Comparison of ENCODE assay signal across 2 cellular contexts in the genomic region with DNA sequence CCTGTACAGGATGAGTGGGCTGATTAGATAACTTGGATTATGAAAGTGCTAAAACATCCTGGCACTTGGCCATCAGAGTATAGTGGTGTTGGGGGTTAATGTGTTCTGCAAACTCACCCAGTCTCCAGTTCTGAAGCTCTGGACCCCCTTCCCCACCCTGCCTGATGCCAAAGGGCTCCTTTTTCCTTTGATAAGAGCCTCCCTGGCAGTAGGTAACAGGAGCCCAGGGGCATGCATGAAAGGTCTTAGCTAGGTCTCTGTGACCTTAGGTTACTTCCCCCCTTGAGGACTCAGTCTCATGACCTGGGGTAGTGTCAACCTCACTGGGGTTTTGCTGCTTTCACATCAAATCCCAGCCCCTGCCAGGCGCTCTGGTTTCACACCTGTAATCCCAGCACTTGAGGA.
A peak's percentile ranks its signal among the peaks of the same experiment; 100 is the strongest.
TF ChIP-seq lines count a peak whose summit lies in the region.

No MANE protein-coding gene starts in this region.

TF ChIP-seq in K562, 482 proteins besides CTCF, POLR2A, EP300 and RAD21 (continues in another document):
- TF ChIP-seq ZNF217 (CRISPR knock-in tag; IDR thresholded peaks at IDR 0.05), result no peak
- 0 out of 2 replicates have a peak, but pooled peaks have one; percentile 30 for TF ChIP-seq HNRNPUL1 (IDR thresholded peaks at IDR 0.05; ENCODE audit: low read length)
- TF ChIP-seq ZNF551 (CRISPR knock-in tag; IDR thresholded peaks at IDR 0.05), result no peak
- TF ChIP-seq CC2D1A (IDR thresholded peaks at IDR 0.05), result no peak
- peak; percentile 27; the same call in 1 of the 2 replicates for TF ChIP-seq CBFA2T3 (IDR thresholded peaks at IDR 0.05)
- TF ChIP-seq NFIC (IDR thresholded peaks at IDR 0.05), result peak; percentile 85
- TF ChIP-seq FOXA1 (IDR thresholded peaks at IDR 0.05; ENCODE audit: borderline replicate concordance), result no peak
- 0 out of 2 replicates have a peak, but pooled peaks have one; percentile 47 for TF ChIP-seq ARID1B (IDR thresholded peaks at IDR 0.05)
- TF ChIP-seq FOXJ2 (tag; IDR thresholded peaks at IDR 0.05), result no peak
- peak; percentile 24; the same call in 1 of the 2 replicates for TF ChIP-seq TCF3 (CRISPR knock-in tag; IDR thresholded peaks at IDR 0.05)
- 0 out of 2 replicates have a peak, but pooled peaks have one; percentile 13 for TF ChIP-seq MXI1 (IDR thresholded peaks at IDR 0.05; ENCODE audit: low read depth, low read length)
- TF ChIP-seq ZEB2 (IDR thresholded peaks at IDR 0.05), result no peak
- TF ChIP-seq, protein P1, sequence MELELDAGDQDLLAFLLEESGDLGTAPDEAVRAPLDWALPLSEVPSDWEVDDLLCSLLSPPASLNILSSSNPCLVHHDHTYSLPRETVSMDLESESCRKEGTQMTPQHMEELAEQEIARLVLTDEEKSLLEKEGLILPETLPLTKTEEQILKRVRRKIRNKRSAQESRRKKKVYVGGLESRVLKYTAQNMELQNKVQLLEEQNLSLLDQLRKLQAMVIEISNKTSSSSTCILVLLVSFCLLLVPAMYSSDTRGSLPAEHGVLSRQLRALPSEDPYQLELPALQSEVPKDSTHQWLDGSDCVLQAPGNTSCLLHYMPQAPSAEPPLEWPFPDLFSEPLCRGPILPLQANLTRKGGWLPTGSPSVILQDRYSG (tag; conservative IDR thresholded peaks at IDR 0.05; ENCODE audit: low read depth), result no peak
- peak; percentile 37; the same call in 1 of the 2 replicates for TF ChIP-seq SUPT5H (IDR thresholded peaks at IDR 0.05)
- TF ChIP-seq POLR2H (tag; IDR thresholded peaks at IDR 0.05; ENCODE audit: low read depth), result 0 out of 2 replicates have a peak, but pooled peaks have one; percentile 22
- TF ChIP-seq SNRNP70 (optimal IDR thresholded peaks at IDR 0.05; ENCODE audit: low read depth, low read length), result peak; percentile 93
- TF ChIP-seq BDP1 (IDR thresholded peaks at IDR 0.05; ENCODE audit: insufficient read depth, insufficient read length), result no peak
- peak; percentile 13 for TF ChIP-seq KDM5B (IDR thresholded peaks at IDR 0.05; ENCODE audit: insufficient replicate concordance, low read depth, low read length)
- TF ChIP-seq, protein P2, sequence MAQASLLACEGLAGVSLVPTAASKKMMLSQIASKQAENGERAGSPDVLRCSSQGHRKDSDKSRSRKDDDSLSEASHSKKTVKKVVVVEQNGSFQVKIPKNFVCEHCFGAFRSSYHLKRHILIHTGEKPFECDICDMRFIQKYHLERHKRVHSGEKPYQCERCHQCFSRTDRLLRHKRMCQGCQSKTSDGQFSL (CRISPR knock-in tag; IDR thresholded peaks at IDR 0.05), result no peak
- TF ChIP-seq, protein P2 (tag; IDR thresholded peaks at IDR 0.05), result 0 out of 4 replicates have a peak, but pooled peaks of 1 of the 2 experiments have one; percentile 24
- TF ChIP-seq, protein P3, sequence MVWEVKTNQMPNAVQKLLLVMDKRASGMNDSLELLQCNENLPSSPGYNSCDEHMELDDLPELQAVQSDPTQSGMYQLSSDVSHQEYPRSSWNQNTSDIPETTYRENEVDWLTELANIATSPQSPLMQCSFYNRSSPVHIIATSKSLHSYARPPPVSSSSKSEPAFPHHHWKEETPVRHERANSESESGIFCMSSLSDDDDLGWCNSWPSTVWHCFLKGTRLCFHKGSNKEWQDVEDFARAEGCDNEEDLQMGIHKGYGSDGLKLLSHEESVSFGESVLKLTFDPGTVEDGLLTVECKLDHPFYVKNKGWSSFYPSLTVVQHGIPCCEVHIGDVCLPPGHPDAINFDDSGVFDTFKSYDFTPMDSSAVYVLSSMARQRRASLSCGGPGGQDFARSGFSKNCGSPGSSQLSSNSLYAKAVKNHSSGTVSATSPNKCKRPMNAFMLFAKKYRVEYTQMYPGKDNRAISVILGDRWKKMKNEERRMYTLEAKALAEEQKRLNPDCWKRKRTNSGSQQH (CRISPR knock-in tag; IDR thresholded peaks at IDR 0.05), result peak; percentile 18; the same call in 1 of the 2 replicates
- peak; percentile 82 for TF ChIP-seq SIRT6 (IDR thresholded peaks at IDR 0.05; ENCODE audit: low read depth, low read length)
- TF ChIP-seq ILF3 (IDR thresholded peaks at IDR 0.05; ENCODE audit: borderline replicate concordance), result 0 out of 2 replicates have a peak, but pooled peaks have one; percentile 29
- no peak for TF ChIP-seq ZFX (CRISPR knock-in tag; IDR thresholded peaks at IDR 0.05)
- peak; percentile 44; the same call in 1 of the 2 replicates for TF ChIP-seq POLR2AphosphoS5 (IDR thresholded peaks at IDR 0.05; ENCODE audit: control insufficient read depth, insufficient read depth, low read depth, low read length)
- no peak for TF ChIP-seq ZNF175 (CRISPR knock-in tag; IDR thresholded peaks at IDR 0.05; ENCODE audit: low read depth)
- TF ChIP-seq, protein P4, sequence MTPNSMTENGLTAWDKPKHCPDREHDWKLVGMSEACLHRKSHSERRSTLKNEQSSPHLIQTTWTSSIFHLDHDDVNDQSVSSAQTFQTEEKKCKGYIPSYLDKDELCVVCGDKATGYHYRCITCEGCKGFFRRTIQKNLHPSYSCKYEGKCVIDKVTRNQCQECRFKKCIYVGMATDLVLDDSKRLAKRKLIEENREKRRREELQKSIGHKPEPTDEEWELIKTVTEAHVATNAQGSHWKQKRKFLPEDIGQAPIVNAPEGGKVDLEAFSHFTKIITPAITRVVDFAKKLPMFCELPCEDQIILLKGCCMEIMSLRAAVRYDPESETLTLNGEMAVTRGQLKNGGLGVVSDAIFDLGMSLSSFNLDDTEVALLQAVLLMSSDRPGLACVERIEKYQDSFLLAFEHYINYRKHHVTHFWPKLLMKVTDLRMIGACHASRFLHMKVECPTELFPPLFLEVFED (CRISPR knock-in tag; conservative IDR thresholded peaks at IDR 0.05), result peak; percentile 90
- TF ChIP-seq ERF (CRISPR knock-in tag; IDR thresholded peaks at IDR 0.05), result 0 out of 2 replicates have a peak, but pooled peaks have one; percentile 6
- TF ChIP-seq, protein P5, sequence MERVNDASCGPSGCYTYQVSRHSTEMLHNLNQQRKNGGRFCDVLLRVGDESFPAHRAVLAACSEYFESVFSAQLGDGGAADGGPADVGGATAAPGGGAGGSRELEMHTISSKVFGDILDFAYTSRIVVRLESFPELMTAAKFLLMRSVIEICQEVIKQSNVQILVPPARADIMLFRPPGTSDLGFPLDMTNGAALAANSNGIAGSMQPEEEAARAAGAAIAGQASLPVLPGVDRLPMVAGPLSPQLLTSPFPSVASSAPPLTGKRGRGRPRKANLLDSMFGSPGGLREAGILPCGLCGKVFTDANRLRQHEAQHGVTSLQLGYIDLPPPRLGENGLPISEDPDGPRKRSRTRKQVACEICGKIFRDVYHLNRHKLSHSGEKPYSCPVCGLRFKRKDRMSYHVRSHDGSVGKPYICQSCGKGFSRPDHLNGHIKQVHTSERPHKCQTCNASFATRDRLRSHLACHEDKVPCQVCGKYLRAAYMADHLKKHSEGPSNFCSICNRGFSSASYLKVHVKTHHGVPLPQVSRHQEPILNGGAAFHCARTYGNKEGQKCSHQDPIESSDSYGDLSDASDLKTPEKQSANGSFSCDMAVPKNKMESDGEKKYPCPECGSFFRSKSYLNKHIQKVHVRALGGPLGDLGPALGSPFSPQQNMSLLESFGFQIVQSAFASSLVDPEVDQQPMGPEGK (CRISPR knock-in tag; IDR thresholded peaks at IDR 0.05; ENCODE audit: borderline replicate concordance), result no peak
- TF ChIP-seq PTRF (tag; IDR thresholded peaks at IDR 0.05), result no peak

TF ChIP-seq in HEK293T, 16 proteins besides CTCF, POLR2A, EP300 and RAD21:
- TF ChIP-seq TARDBP (IDR thresholded peaks at IDR 0.05) (no peak), FOXK2 (IDR thresholded peaks at IDR 0.05) (no peak), BHLHE40 (IDR thresholded peaks at IDR 0.05; ENCODE audit: borderline replicate concordance) (no peak), HDGF (IDR thresholded peaks at IDR 0.05; ENCODE audit: borderline replicate concordance) (no peak), FOXA1 (IDR thresholded peaks at IDR 0.05) (no peak), SP1 (IDR thresholded peaks at IDR 0.05) (no peak), ARNT (IDR thresholded peaks at IDR 0.05) (no peak), L3MBTL2 (conservative IDR thresholded peaks at IDR 0.05) (no peak), LEF1 (IDR thresholded peaks at IDR 0.05; ENCODE audit: borderline replicate concordance) (no peak)
- TF ChIP-seq, protein P6, sequence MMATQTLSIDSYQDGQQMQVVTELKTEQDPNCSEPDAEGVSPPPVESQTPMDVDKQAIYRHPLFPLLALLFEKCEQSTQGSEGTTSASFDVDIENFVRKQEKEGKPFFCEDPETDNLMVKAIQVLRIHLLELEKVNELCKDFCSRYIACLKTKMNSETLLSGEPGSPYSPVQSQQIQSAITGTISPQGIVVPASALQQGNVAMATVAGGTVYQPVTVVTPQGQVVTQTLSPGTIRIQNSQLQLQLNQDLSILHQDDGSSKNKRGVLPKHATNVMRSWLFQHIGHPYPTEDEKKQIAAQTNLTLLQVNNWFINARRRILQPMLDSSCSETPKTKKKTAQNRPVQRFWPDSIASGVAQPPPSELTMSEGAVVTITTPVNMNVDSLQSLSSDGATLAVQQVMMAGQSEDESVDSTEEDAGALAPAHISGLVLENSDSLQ (IDR thresholded peaks at IDR 0.05), result no peak
TF ChIP-seq in HEK293T: peak in this region for 0.
